In genomic region chr9:133836818-133837217, GRCh38 we compare ENCODE assay signal across 17 cellular contexts.
DNase-seq lines count a peak whose midpoint lies in the region; ATAC-seq, FAIRE-seq and TF ChIP-seq lines count a peak whose summit lies in the region.
"Had no signal": no experiment of that assay in that cellular context is flagged by ENCODE, and none has a peak within 500 bp of the region (broad histone marks: within the 10 kb centered on the region; RNA-seq: fewer than 3 reads in every experiment).

No MANE protein-coding gene starts in this region.

- no peak for TF ChIP-seq EP300 in H1 (IDR thresholded peaks at IDR 0.05; ENCODE audit: borderline replicate concordance in 1 of 2, low read depth in 2 of 2, low read length in 2 of 2)

- H3K36me3 ChIP-seq in H1 (ENCODE audit: control insufficient read depth in 2 of 4, insufficient read depth in 4 of 4, low read length in 3 of 4) (no peaks in the 10 kb centered on the region; a peak in 1 of 8 replicates), neural progenitor cell (no peaks in the 10 kb centered on the region)
- H3K36me3 ChIP-seq: HAP-1 had no signal

- 0 out of 2 replicates have a peak overlapping the region, but pooled peaks have one; percentile 27 for H2BK12ac ChIP-seq in H1 (ENCODE audit: low read depth, low read length)

- H3K9ac ChIP-seq in H1 (replicated peaks in 1 of 4; ENCODE audit: extremely low read depth in 1 of 4, low read depth in 3 of 4, low read length in 3 of 4): no peak overlapping the region; a peak in 1 of 7 replicates
- no peak overlapping the region for H3K9ac ChIP-seq in neural progenitor cell
- H3K9ac ChIP-seq: BLaER1 treated with 17β-estradiol and CSF1 and Interleukin-3, amounts not matched to agents 10 nM and 100 nM had no signal

- H3K56ac ChIP-seq in H1 (replicated peaks; ENCODE audit: insufficient read length, low read depth, low read length): no peak overlapping the region

- no peak overlapping the region for H2BK120ac ChIP-seq in H1 (replicated peaks; ENCODE audit: low read depth, low read length)

- no peak overlapping the region for H4K91ac ChIP-seq in H1 (replicated peaks; ENCODE audit: insufficient read length, low read length)

- FAIRE-seq in H1 (lab: Jason Lieb, UNC): no peak
- FAIRE-seq: A549, GM19239 had no signal

- TF ChIP-seq CTCF in H1 (IDR thresholded peaks at IDR 0.05; ENCODE audit: control extremely low read depth in 1 of 3, insufficient read depth in 1 of 3, low read depth in 1 of 3, low read length in 3 of 3): no peak
- TF ChIP-seq CTCF in neural progenitor cell (IDR thresholded peaks at IDR 0.05): no peak

- TF ChIP-seq POLR2A in H1 (IDR thresholded peaks at IDR 0.05; ENCODE audit: control extremely low read depth in 1 of 2, low read depth in 2 of 2, low read length in 2 of 2): no peak

- no peak overlapping the region for H2BK15ac ChIP-seq in H1 (ENCODE audit: low read length)

- DNase-seq in NCI-H82 (lab: John Stamatoyannopoulos, UW): peak; percentile 37
- DNase-seq in NCI-H82 treated with DMSO at 0.1 percent for 48 hours (lab: John Stamatoyannopoulos, UW; ENCODE audit: unreplicated experiment): no peak
- no peak for DNase-seq in H1 (ENCODE audit: low read depth in 1 of 2, low spot score in 2 of 2)
- no peak for DNase-seq in neural progenitor cell (ENCODE audit: low spot score)
- no peak for DNase-seq in activated CD4-positive, alpha-beta T cell treated with anti-CD3 and anti-CD28 coated beads for 1 hour
- no peak for DNase-seq in NCI-H1417 (lab: John Stamatoyannopoulos, UW)
- DNase-seq: AML-193; Calu3; CD8-positive, alpha-beta T cell; DMS79 treated with DMSO at 0.1 percent for 48 hours; GF-D8 had no signal

- POLR2A ChIA-PET in H1 (lab: Charles Lee; ENCODE audit: partially characterized antibody): no interaction called here

- H3K4me3 ChIP-seq in H1 (ENCODE audit: extremely low read depth in 1 of 4, insufficient read depth in 2 of 4, low read depth in 3 of 4, low read length in 4 of 4) (no peak overlapping the region), neural progenitor cell (no peak overlapping the region)
- H3K4me3 ChIP-seq: A549; BLaER1 treated with 17β-estradiol and CSF1 and Interleukin-3, amounts not matched to agents 10 nM and 100 nM; HAP-1 had no signal

- H3K4ac ChIP-seq in H1 (replicated peaks; ENCODE audit: insufficient read length, low read depth, low read length): no peak overlapping the region

- peaks cover 2 to 8% of the 10 kb centered on the region in 2 experiments for H4K20me1 ChIP-seq in H1 (replicated peaks in 1 of 2; ENCODE audit: control insufficient read depth in 1 of 2, insufficient read depth in 2 of 2, low read length in 2 of 2)
- peaks cover 67% of the 10 kb centered on the region for H4K20me1 ChIP-seq in neural progenitor cell (ENCODE audit: low read depth)

- no peak overlapping the region for H2AK5ac ChIP-seq in H1 (ENCODE audit: low read depth, low read length)

- no peak for TF ChIP-seq RAD21 in H1 (IDR thresholded peaks at IDR 0.05 in 1 of 2, conservative IDR thresholded peaks at IDR 0.05 in 1 of 2; ENCODE audit: low read depth in 2 of 2, low read length in 2 of 2)

- H3K9me3 Mint-ChIP-seq in neural progenitor cell: no peaks in the 10 kb centered on the region
- H3K9me3 Mint-ChIP-seq: CD8-positive, alpha-beta T cell had no signal

- H4K5ac ChIP-seq in H1 (ENCODE audit: insufficient read length, low read depth, low read length): no peak overlapping the region

- no peak overlapping the region for H4K8ac ChIP-seq in H1 (ENCODE audit: extremely low read depth, insufficient read depth, low read length)

- no peak for ATAC-seq in GM18498 (IDR thresholded peaks at IDR 0.05; ENCODE audit: unreplicated experiment)
- ATAC-seq: A549; CD8-positive, alpha-beta T cell had no signal

- no peak overlapping the region for H3K23ac ChIP-seq in H1 (ENCODE audit: insufficient read length)

- WGBS in H1 (ENCODE audit: extremely low coverage in 1 of 2, insufficient coverage in 1 of 2, insufficient read length in 1 of 2, insufficient replicate concordance in 2 of 2, low coverage in 1 of 2, low lambda C conversion rate in 2 of 2, missing lambda C conversion rate in 1 of 2), 2 experiments: 94% methylated on average over 5 of the region's 5 CpGs; no CpG with 5 or more reads in 1 of the 2 experiments

- peaks cover 26% of the 10 kb centered on the region for H3F3A ChIP-seq in neural progenitor cell (ENCODE audit: low read depth)

- H3K79me2 ChIP-seq in H1 (ENCODE audit: control insufficient read depth in 1 of 2, insufficient read depth in 2 of 2, low read length in 2 of 2) (peaks cover 0 to 11% of the 10 kb centered on the region in 2 experiments; a peak in 1 of 4 replicates), neural progenitor cell (ENCODE audit: low read depth) (peaks cover 29% of the 10 kb centered on the region)

- no peak overlapping the region for H2BK5ac ChIP-seq in H1 (ENCODE audit: low read depth, low read length)

- H3K9me3 ChIP-seq in H1 (ENCODE audit: insufficient read depth in 2 of 2, low read depth in 1 of 2, low read length in 1 of 2) (no peaks in the 10 kb centered on the region), neural progenitor cell (ENCODE audit: low read depth) (no peaks in the 10 kb centered on the region)
- H3K9me3 ChIP-seq: A549; BLaER1 treated with 17β-estradiol and CSF1 and Interleukin-3, amounts not matched to agents 10 nM and 100 nM; HAP-1 had no signal

- no peak overlapping the region for H3K4me3 Mint-ChIP-seq in neural progenitor cell
- H3K4me3 Mint-ChIP-seq: CD8-positive, alpha-beta T cell had no signal

- peaks cover 8% of the 10 kb centered on the region for H3K27me3 Mint-ChIP-seq in neural progenitor cell (ENCODE audit: insufficient read depth, low read depth)

- peaks cover 11% of the 10 kb centered on the region for H3K79me1 ChIP-seq in H1 (ENCODE audit: low read depth, low read length)

- H3K4me1 Mint-ChIP-seq in neural progenitor cell: peaks cover 52% of the 10 kb centered on the region

- H3K27ac Mint-ChIP-seq in neural progenitor cell: peak overlapping the region; percentile 16
- H3K27ac Mint-ChIP-seq: CD8-positive, alpha-beta T cell had no signal

- H3K4me2 ChIP-seq in H1 (ENCODE audit: insufficient read depth in 1 of 2, low read depth in 2 of 2, low read length in 2 of 2): no peak overlapping the region
- H3K4me2 ChIP-seq in neural progenitor cell: no peak overlapping the region
- H3K4me2 ChIP-seq: A549 had no signal

- peaks cover 0 to 34% (median 16%) of the 10 kb centered on the region in 4 experiments; a peak in 6 of 7 replicates for H3K4me1 ChIP-seq in H1 (replicated peaks in 1 of 4; ENCODE audit: control insufficient read depth in 3 of 4, insufficient read depth in 4 of 4, low read length in 3 of 4)
- H3K4me1 ChIP-seq in neural progenitor cell: peaks cover 55% of the 10 kb centered on the region

- no peak overlapping the region for H2AFZ ChIP-seq in H1 (ENCODE audit: low read length)
- H2AFZ ChIP-seq in neural progenitor cell (replicated peaks): no peak overlapping the region

- CTCF ChIA-PET in H1 (lab: Charles Lee; ENCODE audit: partially characterized antibody): interaction anchor here (0.8 to 3.4 kb wide), 4 partner anchors 11 to 157 kb away, joined by 3 to 9 read pairs (median 4); no protein-coding TSS in a partner anchor

- no peak overlapping the region for H3K14ac ChIP-seq in H1 (ENCODE audit: insufficient read length)

- no peak overlapping the region for H3K18ac ChIP-seq in H1 (ENCODE audit: extremely low read depth, low read length)

- no peak overlapping the region for H3K27ac ChIP-seq in H1 (ENCODE audit: low read depth, low read length)
- no peak overlapping the region for H3K27ac ChIP-seq in neural progenitor cell
- H3K27ac ChIP-seq: 22Rv1; A549; BLaER1 treated with 17β-estradiol and CSF1 and Interleukin-3, amounts not matched to agents 10 nM and 100 nM had no signal

- H3K36me3 Mint-ChIP-seq in neural progenitor cell: peaks cover 4% of the 10 kb centered on the region
- H3K36me3 Mint-ChIP-seq: CD8-positive, alpha-beta T cell had no signal

- no peak overlapping the region for H2BK20ac ChIP-seq in H1 (ENCODE audit: low read length)

- H3K23me2 ChIP-seq in H1 (ENCODE audit: low read depth, low read length): peaks cover 8% of the 10 kb centered on the region; the same call in 1 of the 2 replicates

- no peaks in the 10 kb centered on the region for H3K27me3 ChIP-seq in H1 (replicated peaks in 1 of 4; ENCODE audit: control insufficient read depth in 3 of 4, extremely low read depth in 1 of 4, insufficient read depth in 3 of 4, low read length in 3 of 4)
- H3K27me3 ChIP-seq in neural progenitor cell: no peaks in the 10 kb centered on the region
- H3K27me3 ChIP-seq: BLaER1 treated with 17β-estradiol and CSF1 and Interleukin-3, amounts not matched to agents 10 nM and 100 nM had no signal

TF ChIP-seq in H1, 55 proteins besides CTCF, POLR2A, EP300 and RAD21 (continues in another document):
- TF ChIP-seq FOSL1 (IDR thresholded peaks at IDR 0.05; ENCODE audit: insufficient read depth, low read depth, low read length) (no peak), SAP30 (IDR thresholded peaks at IDR 0.05; ENCODE audit: insufficient read depth, insufficient replicate concordance, low read length) (no peak), GTF2F1 (IDR thresholded peaks at IDR 0.05; ENCODE audit: borderline replicate concordance, low read depth, low read length) (no peak), SIX5 (IDR thresholded peaks at IDR 0.05; ENCODE audit: low read depth, low read length) (no peak), CBX8 (IDR thresholded peaks at IDR 0.05; ENCODE audit: borderline replicate concordance, low read depth, low read length) (no peak), TAF1 (IDR thresholded peaks at IDR 0.05; ENCODE audit: low read depth, low read length) (no peak), KDM5A (IDR thresholded peaks at IDR 0.05; ENCODE audit: low read length) (no peak)
